ENCODE assay signal across 20 cellular contexts in genomic region chr3:173630849-173631248, GRCh38.
"Had no signal": no experiment of that assay in that cellular context is flagged by ENCODE, and none has a peak within 500 bp of the region (broad histone marks: within the 10 kb centered on the region; RNA-seq: fewer than 3 reads in every experiment).

No MANE protein-coding gene starts in this region.

- H3K4me3 ChIP-seq: colonic mucosa, esophagus muscularis mucosa, gastroesophageal sphincter, heart right ventricle, left lung, lung had no signal

- H3K36me3 ChIP-seq: colonic mucosa, esophagus muscularis mucosa, gastroesophageal sphincter, heart right ventricle, left lung had no signal

- H3K27me3 ChIP-seq: colonic mucosa, esophagus muscularis mucosa, foreskin keratinocyte, gastroesophageal sphincter, heart right ventricle, left lung had no signal

- ATAC-seq: effector memory CD8-positive, alpha-beta T cell; foreskin keratinocyte; gastroesophageal sphincter; heart right ventricle; left cardiac atrium; left ventricle myocardium superior; naive thymus-derived CD4-positive, alpha-beta T cell had no signal

- H3K9me3 ChIP-seq: colonic mucosa, esophagus muscularis mucosa, gastroesophageal sphincter, heart right ventricle, left lung had no signal

- H3K4me1 Mint-ChIP-seq: memory B cell had no signal

- H3K27me3 Mint-ChIP-seq: dendritic cell treated with granulocyte-macrophage colony-stimulating factor and Interleukin-4, amounts not matched to agents 40 ng/mL and 50 ng/mL, for 4 days; effector memory CD8-positive, alpha-beta T cell; memory B cell; naive thymus-derived CD4-positive, alpha-beta T cell had no signal

- H3K27ac Mint-ChIP-seq: dendritic cell treated with granulocyte-macrophage colony-stimulating factor and Interleukin-4, amounts not matched to agents 40 ng/mL and 50 ng/mL, for 4 days; effector memory CD8-positive, alpha-beta T cell; memory B cell; naive thymus-derived CD4-positive, alpha-beta T cell had no signal

- H3K9me3 Mint-ChIP-seq: dendritic cell treated with granulocyte-macrophage colony-stimulating factor and Interleukin-4, amounts not matched to agents 40 ng/mL and 50 ng/mL, for 4 days had no signal

- DNase-seq: colonic mucosa; cortex of kidney; effector CD8-positive, alpha-beta T cell; effector memory CD8-positive, alpha-beta T cell; foreskin keratinocyte; head of caudate nucleus; heart right ventricle; hippocampal formation; left cardiac atrium; left lung; left ventricle myocardium superior; mammary epithelial cell; mesendoderm; midbrain; naive thymus-derived CD4-positive, alpha-beta T cell had no signal

- H3K36me3 Mint-ChIP-seq: memory B cell; naive thymus-derived CD4-positive, alpha-beta T cell had no signal

- H3K4me3 Mint-ChIP-seq: dendritic cell treated with granulocyte-macrophage colony-stimulating factor and Interleukin-4, amounts not matched to agents 40 ng/mL and 50 ng/mL, for 4 days; effector memory CD8-positive, alpha-beta T cell; memory B cell; naive thymus-derived CD4-positive, alpha-beta T cell had no signal

- H3K27ac ChIP-seq: colonic mucosa, esophagus muscularis mucosa, foreskin keratinocyte, gastroesophageal sphincter, heart right ventricle, left lung had no signal

- H3K4me1 ChIP-seq: colonic mucosa, foreskin keratinocyte, left lung had no signal
